Comparison of ENCODE assay signal across 1 cellular context in genomic region chr7:137916980-137917645, GRCh38.
TF ChIP-seq lines count a peak whose summit lies in the region.

No MANE protein-coding gene starts in this region.

TF ChIP-seq in GM23338, 12 proteins besides CTCF, POLR2A, EP300 and RAD21 (continued from another document):
- TF ChIP-seq, protein P1, sequence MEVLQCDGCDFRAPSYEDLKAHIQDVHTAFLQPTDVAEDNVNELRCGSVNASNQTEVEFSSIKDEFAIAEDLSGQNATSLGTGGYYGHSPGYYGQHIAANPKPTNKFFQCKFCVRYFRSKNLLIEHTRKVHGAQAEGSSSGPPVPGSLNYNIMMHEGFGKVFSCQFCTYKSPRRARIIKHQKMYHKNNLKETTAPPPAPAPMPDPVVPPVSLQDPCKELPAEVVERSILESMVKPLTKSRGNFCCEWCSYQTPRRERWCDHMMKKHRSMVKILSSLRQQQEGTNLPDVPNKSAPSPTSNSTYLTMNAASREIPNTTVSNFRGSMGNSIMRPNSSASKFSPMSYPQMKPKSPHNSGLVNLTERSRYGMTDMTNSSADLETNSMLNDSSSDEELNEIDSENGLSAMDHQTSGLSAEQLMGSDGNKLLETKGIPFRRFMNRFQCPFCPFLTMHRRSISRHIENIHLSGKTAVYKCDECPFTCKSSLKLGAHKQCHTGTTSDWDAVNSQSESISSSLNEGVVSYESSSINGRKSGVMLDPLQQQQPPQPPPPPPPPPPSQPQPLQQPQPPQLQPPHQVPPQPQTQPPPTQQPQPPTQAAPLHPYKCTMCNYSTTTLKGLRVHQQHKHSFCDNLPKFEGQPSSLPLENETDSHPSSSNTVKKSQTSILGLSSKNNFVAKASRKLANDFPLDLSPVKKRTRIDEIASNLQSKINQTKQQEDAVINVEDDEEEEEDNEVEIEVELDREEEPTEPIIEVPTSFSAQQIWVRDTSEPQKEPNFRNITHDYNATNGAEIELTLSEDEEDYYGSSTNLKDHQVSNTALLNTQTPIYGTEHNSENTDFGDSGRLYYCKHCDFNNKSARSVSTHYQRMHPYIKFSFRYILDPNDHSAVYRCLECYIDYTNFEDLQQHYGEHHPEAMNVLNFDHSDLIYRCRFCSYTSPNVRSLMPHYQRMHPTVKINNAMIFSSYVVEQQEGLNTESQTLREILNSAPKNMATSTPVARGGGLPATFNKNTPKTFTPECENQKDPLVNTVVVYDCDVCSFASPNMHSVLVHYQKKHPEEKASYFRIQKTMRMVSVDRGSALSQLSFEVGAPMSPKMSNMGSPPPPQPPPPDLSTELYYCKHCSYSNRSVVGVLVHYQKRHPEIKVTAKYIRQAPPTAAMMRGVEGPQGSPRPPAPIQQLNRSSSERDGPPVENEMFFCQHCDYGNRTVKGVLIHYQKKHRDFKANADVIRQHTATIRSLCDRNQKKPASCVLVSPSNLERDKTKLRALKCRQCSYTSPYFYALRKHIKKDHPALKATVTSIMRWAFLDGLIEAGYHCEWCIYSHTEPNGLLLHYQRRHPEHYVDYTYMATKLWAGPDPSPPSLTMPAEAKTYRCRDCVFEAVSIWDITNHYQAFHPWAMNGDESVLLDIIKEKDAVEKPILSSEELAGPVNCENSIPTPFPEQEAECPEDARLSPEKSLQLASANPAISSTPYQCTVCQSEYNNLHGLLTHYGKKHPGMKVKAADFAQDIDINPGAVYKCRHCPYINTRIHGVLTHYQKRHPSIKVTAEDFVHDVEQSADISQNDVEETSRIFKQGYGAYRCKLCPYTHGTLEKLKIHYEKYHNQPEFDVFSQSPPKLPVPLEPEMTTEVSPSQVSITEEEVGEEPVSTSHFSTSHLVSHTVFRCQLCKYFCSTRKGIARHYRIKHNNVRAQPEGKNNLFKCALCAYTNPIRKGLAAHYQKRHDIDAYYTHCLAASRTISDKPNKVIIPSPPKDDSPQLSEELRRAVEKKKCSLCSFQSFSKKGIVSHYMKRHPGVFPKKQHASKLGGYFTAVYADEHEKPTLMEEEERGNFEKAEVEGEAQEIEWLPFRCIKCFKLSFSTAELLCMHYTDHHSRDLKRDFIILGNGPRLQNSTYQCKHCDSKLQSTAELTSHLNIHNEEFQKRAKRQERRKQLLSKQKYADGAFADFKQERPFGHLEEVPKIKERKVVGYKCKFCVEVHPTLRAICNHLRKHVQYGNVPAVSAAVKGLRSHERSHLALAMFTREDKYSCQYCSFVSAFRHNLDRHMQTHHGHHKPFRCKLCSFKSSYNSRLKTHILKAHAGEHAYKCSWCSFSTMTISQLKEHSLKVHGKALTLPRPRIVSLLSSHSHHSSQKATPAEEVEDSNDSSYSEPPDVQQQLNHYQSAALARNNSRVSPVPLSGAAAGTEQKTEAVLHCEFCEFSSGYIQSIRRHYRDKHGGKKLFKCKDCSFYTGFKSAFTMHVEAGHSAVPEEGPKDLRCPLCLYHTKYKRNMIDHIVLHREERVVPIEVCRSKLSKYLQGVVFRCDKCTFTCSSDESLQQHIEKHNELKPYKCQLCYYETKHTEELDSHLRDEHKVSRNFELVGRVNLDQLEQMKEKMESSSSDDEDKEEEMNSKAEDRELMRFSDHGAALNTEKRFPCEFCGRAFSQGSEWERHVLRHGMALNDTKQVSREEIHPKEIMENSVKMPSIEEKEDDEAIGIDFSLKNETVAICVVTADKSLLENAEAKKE (CRISPR knock-in tag; IDR thresholded peaks at IDR 0.05), result no peak
